In genomic region chr1:238546118-238546517, GRCh38 we compare ENCODE assay signal across 34 cellular contexts.
"Had no signal": no experiment of that assay in that cellular context is flagged by ENCODE, and none has a peak within 500 bp of the region (broad histone marks: within the 10 kb centered on the region; RNA-seq: fewer than 3 reads in every experiment).

No MANE protein-coding gene starts in this region.

- H3K4me3 ChIP-seq: MG63 had no signal

- H3K36me3 ChIP-seq: MG63 had no signal

- DNase-seq: Karpas-422, Kasumi-1, MG63, MM.1S, MV-4-11, NCI-H1048, NCI-H1092, NCI-H1092 treated with DMSO at 0.1 percent for 48 hours, NCI-H1105, NCI-H1105 treated with DMSO at 0.1 percent for 48 hours, NCI-H1417, NCI-H1417 treated with DMSO at 0.1 percent for 48 hours, NCI-H1436, NCI-H1436 treated with DMSO at 0.1 percent for 48 hours, NCI-H146, NCI-H1694, NCI-H1694 treated with DMSO at 0.1 percent for 48 hours, NCI-H187, NCI-H187 treated with DMSO at 0.1 percent for 48 hours, NCI-H1930, NCI-H2029, NCI-H2029 treated with DMSO at 0.1 percent for 48 hours, NCI-H2081, NCI-H2081 treated with DMSO at 0.1 percent for 48 hours, NCI-H2107, NCI-H2171, NCI-H2171 treated with DMSO at 0.1 percent for 48 hours, NCI-H2227 treated with DMSO at 0.1 percent for 48 hours, NCI-H226, NCI-H345, NCI-H446, NCI-H446 treated with DMSO at 0.1 percent for 48 hours, NCI-H510A, NCI-H510A treated with DMSO at 0.1 percent for 48 hours had no signal

- H3K9me3 ChIP-seq: MG63 had no signal
